In genomic region chr14:102924632-102925588, GRCh38 we compare ENCODE assay signal across 1 cellular context.
TF ChIP-seq lines count a peak whose summit lies in the region.

No MANE protein-coding gene starts in this region.

TF ChIP-seq in H1, 55 proteins besides CTCF, POLR2A, EP300 and RAD21:
- TF ChIP-seq RNF2 (IDR thresholded peaks at IDR 0.05; ENCODE audit: borderline replicate concordance, low read depth, low read length, missing control alignments, poor library complexity, severe bottlenecking) (no peak), RFX5 (IDR thresholded peaks at IDR 0.05; ENCODE audit: borderline replicate concordance, low read depth, low read length) (no peak), ASH2L (IDR thresholded peaks at IDR 0.05; ENCODE audit: low read length) (no peak), FOSL1 (IDR thresholded peaks at IDR 0.05; ENCODE audit: insufficient read depth, low read depth, low read length) (no peak), POU5F1 (IDR thresholded peaks at IDR 0.05; ENCODE audit: low read depth, low read length) (no peak), SIX5 (IDR thresholded peaks at IDR 0.05; ENCODE audit: low read depth, low read length) (no peak), RXRA (IDR thresholded peaks at IDR 0.05; ENCODE audit: insufficient read depth, low read depth, low read length) (no peak), NANOG (IDR thresholded peaks at IDR 0.05; ENCODE audit: insufficient read depth, low read depth, low read length, poor library complexity, severe bottlenecking) (no peak), POLR2AphosphoS5 (IDR thresholded peaks at IDR 0.05; ENCODE audit: low read depth, low read length) (no peak), TCF12 (IDR thresholded peaks at IDR 0.05; ENCODE audit: low read depth, low read length) (no peak), EGR1 (IDR thresholded peaks at IDR 0.05; ENCODE audit: borderline replicate concordance, low read depth, low read length) (no peak), USF2 (IDR thresholded peaks at IDR 0.05; ENCODE audit: low read length) (no peak), KDM1A (IDR thresholded peaks at IDR 0.05; ENCODE audit: borderline replicate concordance, low read length) (no peak), CTBP2 (IDR thresholded peaks at IDR 0.05; ENCODE audit: borderline replicate concordance, insufficient read depth, insufficient read length, low read length) (no peak)
